In genomic region chr14:105843444-105844046, GRCh38 we compare ENCODE assay signal across 29 cellular contexts.
A peak's percentile ranks its signal among the peaks of the same experiment; 100 is the strongest.
DNase-seq lines count a peak whose midpoint lies in the region; ATAC-seq and TF ChIP-seq lines count a peak whose summit lies in the region.
"Had no signal": no experiment of that assay in that cellular context is flagged by ENCODE, and none has a peak within 500 bp of the region (broad histone marks: within the 10 kb centered on the region; RNA-seq: fewer than 3 reads in every experiment).

No MANE protein-coding gene starts in this region.

- H3K4me3 ChIP-seq in right atrium auricular region (no peak overlapping the region), RWPE2 (ENCODE audit: severe bottlenecking) (no peak overlapping the region), tibial artery (no peak overlapping the region)
- H3K4me3 ChIP-seq: cardiac muscle cell, lung, prostate gland, thoracic aorta, vagina had no signal

- H3K4me1 ChIP-seq in right atrium auricular region = no peaks in the 10 kb centered on the region
- H3K4me1 ChIP-seq in RWPE2 (ENCODE audit: insufficient read depth, poor library complexity, severe bottlenecking) = no peaks in the 10 kb centered on the region
- no peaks in the 10 kb centered on the region for H3K4me1 ChIP-seq in tibial artery
- H3K4me1 ChIP-seq: prostate gland, vagina had no signal

- H3K9me3 ChIP-seq in right atrium auricular region (no peaks in the 10 kb centered on the region), RWPE2 (ENCODE audit: severe bottlenecking) (no peaks in the 10 kb centered on the region), tibial artery (no peaks in the 10 kb centered on the region)
- H3K9me3 ChIP-seq: prostate gland, thoracic aorta, vagina had no signal

- peak; percentile 52 for DNase-seq in right atrium auricular region (ENCODE audit: low spot score)
- DNase-seq in left cardiac atrium = no peak
- DNase-seq in RWPE2 (ENCODE audit: low spot score) = peak; percentile 50
- peak; percentile 42 for DNase-seq in left lobe of liver (ENCODE audit: low spot score)
- DNase-seq in tibial artery = peak; percentile 15 to 58
- DNase-seq in Kasumi-1 (lab: John Stamatoyannopoulos, UW) = no peak
- DNase-seq in T-helper 2 cell = no peak
- DNase-seq in NCI-H2171 treated with DMSO at 0.1 percent for 48 hours (lab: John Stamatoyannopoulos, UW) = no peak
- DNase-seq: activated CD8-positive, alpha-beta memory T cell treated with anti-CD3 and anti-CD28 coated beads for 24 hours; activated gamma-delta T cell; activated T-cell treated with anti-CD3 and anti-CD28 coated beads, Interleukin-2, amount 50 U/mL, for 1 hour; CD8-positive, alpha-beta memory T cell; glutamatergic neuron; KG1; NCI-H1436; NCI-H2081; NCI-H748 treated with DMSO at 0.1 percent for 48 hours; SIG-M5; stimulated activated naive CD8-positive, alpha-beta T cell treated with anti-CD3 and anti-CD28 coated beads, Interleukin-15, Interleukin-2, amounts not matched to agents 100 U/mL and 50 U/mL, for 24 hours had no signal

- ATAC-seq in left cardiac atrium (no peak), RWPE2 (ENCODE audit: low read depth) (no peak), left lobe of liver (no peak)
- ATAC-seq: esophagus mucosa; HCT116; naive thymus-derived CD8-positive, alpha-beta T cell; Panc1; stimulated activated naive CD8-positive, alpha-beta T cell treated with anti-CD3 and anti-CD28 coated beads, Interleukin-15, Interleukin-2, amounts not matched to agents 100 U/mL and 50 U/mL, for 24 hours had no signal

- H3K36me3 ChIP-seq in right atrium auricular region = no peaks in the 10 kb centered on the region
- H3K36me3 ChIP-seq in RWPE2 (ENCODE audit: low read depth) = no peaks in the 10 kb centered on the region
- no peaks in the 10 kb centered on the region for H3K36me3 ChIP-seq in tibial artery
- H3K36me3 ChIP-seq: cardiac muscle cell, prostate gland, thoracic aorta, vagina had no signal

- H3K27me3 ChIP-seq in right atrium auricular region (no peaks in the 10 kb centered on the region), RWPE2 (ENCODE audit: insufficient read depth, poor library complexity, severe bottlenecking) (no peaks in the 10 kb centered on the region), tibial artery (peaks cover 0 to 22% of the 10 kb centered on the region in 2 donors)
- H3K27me3 ChIP-seq: cardiac muscle cell, vagina had no signal

- intact Hi-C loops in left cardiac atrium (cut with DNase I) (no loop called here), tibial artery (cut with DNase I; ENCODE audit: low total_unique reads) (no loop called here)

- H3K27ac ChIP-seq in right atrium auricular region = no peak overlapping the region
- H3K27ac ChIP-seq in RWPE2 (ENCODE audit: poor library complexity, severe bottlenecking) = no peak overlapping the region
- H3K27ac ChIP-seq in tibial artery = no peak overlapping the region
- H3K27ac ChIP-seq: cardiac muscle cell, HL-60, prostate gland, thoracic aorta, vagina had no signal

- TF ChIP-seq CTCF in right atrium auricular region (IDR thresholded peaks at IDR 0.05) (no peak), RWPE2 (IDR thresholded peaks at IDR 0.05; ENCODE audit: poor library complexity, severe bottlenecking) (no peak), tibial artery (IDR thresholded peaks at IDR 0.05) (no peak)

Comparison
In these comparisons a context has a peak if more than half of its experiments do, and no peak if none do; other contexts are left out.
1. DNase-seq: peak in right atrium auricular region (single experiment), RWPE2 (single experiment), left lobe of liver (single experiment) and tibial artery (2 of 2); none in left cardiac atrium (single experiment), Kasumi-1 (0 of 2), T-helper 2 cell (0 of 5) and NCI-H2171 treated with DMSO at 0.1 percent for 48 hours (single experiment).